ENCODE assay signal across 8 cellular contexts in the genomic region with DNA sequence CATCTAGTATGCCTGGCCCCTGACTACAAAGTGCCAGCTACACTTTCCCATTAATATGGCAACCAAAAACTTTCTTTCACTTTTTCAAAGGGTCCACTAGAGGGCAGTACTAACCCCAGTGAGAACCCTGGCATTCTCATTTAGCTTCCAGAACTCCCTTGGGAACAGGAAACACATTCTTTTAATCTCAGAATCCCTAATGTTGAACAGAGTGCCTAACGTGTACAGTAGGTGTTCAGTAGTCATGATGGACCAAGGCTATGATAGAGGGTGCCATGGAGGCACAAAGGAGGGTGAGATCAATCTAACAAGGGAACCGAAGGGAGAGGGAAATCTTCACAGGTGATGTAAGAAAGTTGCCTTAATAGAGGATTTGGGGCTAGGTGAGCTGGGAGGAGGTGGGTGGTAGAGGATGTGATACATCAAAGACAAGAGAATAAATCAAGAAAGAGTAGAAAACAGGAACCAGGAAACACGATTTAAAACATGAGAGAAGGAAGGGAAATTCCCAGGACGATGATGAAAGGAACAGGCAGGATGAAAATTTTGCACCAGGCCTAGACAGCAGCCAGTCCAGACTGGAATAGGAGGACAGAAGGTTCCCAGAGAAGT. TPM values are rescaled to one million over a fixed set of nuclear protein-coding genes. Genes with fewer than 3 reads are reported as not detected.
DNase-seq lines count a peak whose midpoint lies in the region; ATAC-seq and TF ChIP-seq lines count a peak whose summit lies in the region.

No MANE protein-coding gene starts in this region.

- no peaks in the 10 kb centered on the region for H3K27me3 Mint-ChIP-seq in T-helper 17 cell

- H3K4me3 ChIP-seq in osteoblast (ENCODE audit: insufficient read depth, low read length) = no peak overlapping the region

- H3K4me2 ChIP-seq in osteoblast (ENCODE audit: insufficient read depth, low read length) = peak overlapping the region; percentile 36

- peak overlapping the region; percentile 21 for H2AFZ ChIP-seq in osteoblast (ENCODE audit: low read length)

- no peaks in the 10 kb centered on the region for H3K36me3 ChIP-seq in osteoblast (ENCODE audit: insufficient read depth, low read length)

- no peaks in the 10 kb centered on the region for H3K9me3 ChIP-seq in T-helper 17 cell (ENCODE audit: control insufficient read depth, low read length, poor library complexity, severe bottlenecking)
- no peaks in the 10 kb centered on the region for H3K9me3 ChIP-seq in osteoblast (ENCODE audit: low read depth, low read length)

- peaks cover 6% of the 10 kb centered on the region for H3K36me3 Mint-ChIP-seq in T-helper 17 cell (ENCODE audit: low read depth)

- in situ Hi-C loops in ACHN (cut with HindIII; ENCODE audit: low pct_ligation_motif_present, low pct_unique_long_range_greater_than_20kb, low sequenced_read_pairs) = no loop called here

- peaks cover 20% of the 10 kb centered on the region for H3K4me1 ChIP-seq in osteoblast (ENCODE audit: insufficient read depth, low read length)

- peak overlapping the region; percentile 90 for H3K27ac Mint-ChIP-seq in T-helper 17 cell

- peak; percentile 82 for DNase-seq in ACHN
- DNase-seq in GM04504 (ENCODE audit: low read depth) = peak; percentile 46
- peak; percentile 55 for DNase-seq in NCI-H1092 treated with DMSO at 0.1 percent for 48 hours (lab: John Stamatoyannopoulos, UW)
- DNase-seq in T-helper 17 cell = no peak
- DNase-seq in fibroblast of peridontal ligament (ENCODE audit: extremely low read depth) = peak; percentile 82
- peak; percentile 59 for DNase-seq in osteoblast (ENCODE audit: insufficient read length, low spot score, missing footprints)
- no peak for DNase-seq in T1000 (lab: John Stamatoyannopoulos, UW)

- ATAC-seq in T-helper 17 cell = peak; percentile 59
- no peak for ATAC-seq in HG03439 (IDR thresholded peaks at IDR 0.05; ENCODE audit: unreplicated experiment)

- no peaks in the 10 kb centered on the region for H4K20me1 ChIP-seq in osteoblast (ENCODE audit: insufficient read depth, low read length)

- no peaks in the 10 kb centered on the region for H3K27me3 ChIP-seq in osteoblast (ENCODE audit: insufficient read depth, low read length)

- peaks cover 30% of the 10 kb centered on the region for H3K4me1 Mint-ChIP-seq in T-helper 17 cell

- H3K27ac ChIP-seq in osteoblast (ENCODE audit: low read depth, low read length) = no peak overlapping the region

- no peaks in the 10 kb centered on the region for H3K79me2 ChIP-seq in osteoblast (ENCODE audit: insufficient read depth, low read length)

- peak; percentile 89 for TF ChIP-seq CTCF in osteoblast (IDR thresholded peaks at IDR 0.05; ENCODE audit: extremely low read depth, low read depth, low read length)

- H3K4me3 Mint-ChIP-seq in T-helper 17 cell = peak overlapping the region; percentile 68

RNA-seq across cellular contexts. Expression of a gene that starts 41.5 kb away (rescaled TPM):
- 10 to 100 TPM; 18.6 to 20.3 TPM for total RNA-seq in T-helper 17 cell
- total RNA-seq in osteoblast = 28.2 and 29.8 TPM in 2 replicates

RNA-seq across cellular contexts. Expression of a gene that starts 41.7 kb away (rescaled TPM):
- total RNA-seq in T-helper 17 cell = 10 to 100 TPM; 16.1 to 16.2 TPM
- total RNA-seq in osteoblast = 14.1 and 18.3 TPM in 2 replicates

RNA-seq across cellular contexts. Expression of a gene that starts 50.4 kb away (rescaled TPM):
- total RNA-seq in T-helper 17 cell = under 1 TPM; 0.20 to 0.34 TPM
- total RNA-seq in osteoblast = 0.36 and 0.59 TPM in 2 replicates

Comparison
In these comparisons a context has a peak if more than half of its experiments do, and no peak if none do; other contexts are left out.
1. DNase-seq: peak in ACHN (single experiment), GM04504 (single experiment), NCI-H1092 treated with DMSO at 0.1 percent for 48 hours (single experiment), fibroblast of peridontal ligament (single experiment) and osteoblast (single experiment); none in T-helper 17 cell (0 of 3) and T1000 (single experiment).